8 cellular contexts compared by ENCODE assay signal in the genomic region with DNA sequence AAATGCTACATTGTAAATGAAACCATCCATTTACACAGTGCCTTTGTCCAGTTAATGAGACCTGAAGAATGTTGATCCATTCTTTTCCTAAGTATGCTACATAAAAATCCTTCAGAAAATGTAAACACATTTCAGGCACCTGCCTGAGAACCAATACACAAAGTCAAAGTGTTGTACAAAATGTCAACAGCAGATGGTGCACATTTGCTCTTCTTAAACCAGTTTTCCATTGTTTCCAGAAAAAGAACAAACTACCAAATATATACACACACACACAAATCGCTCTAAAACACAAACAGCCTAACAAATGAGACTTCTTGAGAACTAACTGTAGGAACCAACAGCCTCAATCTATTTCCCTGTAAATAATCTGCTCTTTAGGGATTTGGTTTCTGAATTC.
DNase-seq lines count a peak whose midpoint lies in the region; TF ChIP-seq lines count a peak whose summit lies in the region.
"Not testable (repeated sequence)": the region's sequence is repeated elsewhere in the genome, so short reads cannot be mapped to it uniquely, and the experiment has no call there.

No MANE protein-coding gene starts in this region.

- TF ChIP-seq EP300 in neural cell (conservative IDR thresholded peaks at IDR 0.05; ENCODE audit: poor library complexity, severe bottlenecking); transverse colon (IDR thresholded peaks at IDR 0.05; ENCODE audit: low read depth): not testable (repeated sequence)

- intact Hi-C loops in Caco-2 (cut with micrococcal nuclease; ENCODE audit: unreplicated experiment), result loop anchor here (1.0 to 10.0 kb wide), 3 partner anchors 144 to 281 kb away; no protein-coding TSS in a partner anchor
- intact Hi-C loops in transverse colon (cut with DNase I; ENCODE audit: low total_unique reads), result not testable (repeated sequence)

- not testable (repeated sequence) for H3K27me3 Mint-ChIP-seq in Caco-2 (ENCODE audit: insufficient read depth, unreplicated experiment)

- H3K9ac ChIP-seq in neural cell (ENCODE audit: low read length), result not testable (repeated sequence)

- TF ChIP-seq CTCF in Caco-2 (IDR thresholded peaks at IDR 0.05; ENCODE audit: insufficient read depth in 1 of 2, low read depth in 1 of 2, low read length in 1 of 2, severe bottlenecking in 1 of 2, unreplicated experiment in 1 of 2), result peak; percentile 35 to 61
- TF ChIP-seq CTCF in HFF-Myc (IDR thresholded peaks at IDR 0.05; ENCODE audit: low read depth, low read length, missing control alignments), result peak; percentile 14
- TF ChIP-seq CTCF in epithelial cell of esophagus (IDR thresholded peaks at IDR 0.05; ENCODE audit: insufficient read depth, low read depth, low read length, missing control alignments), result peak; percentile 47
- peak; percentile 56 for TF ChIP-seq CTCF in neural cell (IDR thresholded peaks at IDR 0.05; ENCODE audit: poor library complexity, severe bottlenecking)
- TF ChIP-seq CTCF in transverse colon (IDR thresholded peaks at IDR 0.05), result peak; percentile 12 to 22 (median 17)

- not testable (repeated sequence) for H3K9me3 ChIP-seq in Caco-2; neural cell (ENCODE audit: low read length); transverse colon

- not testable (repeated sequence) for H3K36me3 Mint-ChIP-seq in Caco-2 (ENCODE audit: insufficient read depth, unreplicated experiment)

- not testable (repeated sequence) for H3F3A ChIP-seq in neural cell (ENCODE audit: insufficient read depth, low read length, poor library complexity, severe bottlenecking)

- not testable (repeated sequence) for H3K4me1 Mint-ChIP-seq in Caco-2 (ENCODE audit: low read depth, unreplicated experiment)

- CTCF ChIA-PET in Caco-2 (lab: Charles Lee), result interaction anchor here (0.6 kb wide), 1 partner anchor 89 kb away, joined by 4 read pairs; no protein-coding TSS in a partner anchor

- in situ Hi-C loops in transverse colon (cut with MboI; ENCODE audit: low pct_ligation_motif_present in 1 of 4, low pct_unique_long_range_greater_than_20kb in 1 of 4, low sequenced_read_pairs in 3 of 4), result not testable (repeated sequence)

- H3K9me3 Mint-ChIP-seq in Caco-2 (ENCODE audit: unreplicated experiment), result not testable (repeated sequence)

- H3K4me2 ChIP-seq in neural cell (ENCODE audit: low read length), result not testable (repeated sequence)

- H3K4me1 ChIP-seq in Caco-2, transverse colon: not testable (repeated sequence)

- not testable (repeated sequence) for H3K27ac Mint-ChIP-seq in Caco-2 (ENCODE audit: unreplicated experiment)

- not testable (repeated sequence) for H3K27me3 ChIP-seq in Caco-2 (replicated peaks; ENCODE audit: control insufficient read depth, insufficient read depth, low read length); neural cell (ENCODE audit: insufficient read depth, low read depth, low read length); transverse colon

- POLR2A ChIA-PET in Caco-2 (lab: Charles Lee), result not testable (repeated sequence)

- WGBS in transverse colon (ENCODE audit: low coverage in 1 of 2), 2 donors, result 0 to 43% methylated on average over 1 of the region's 1 CpG

- H3K9me2 ChIP-seq in neural cell (ENCODE audit: insufficient read depth, low read length), result not testable (repeated sequence)

- DNase-seq in Caco-2, result peak in 1 of 2 experiments; percentile 20
- peak; percentile 20 for DNase-seq in HFF-Myc (ENCODE audit: extremely low read depth, low read depth)
- peak; percentile 81 for DNase-seq in NCI-H69 (lab: John Stamatoyannopoulos, UW)
- DNase-seq in amniotic epithelial cell (ENCODE audit: low read depth), result peak; percentile 43
- DNase-seq in epithelial cell of esophagus (ENCODE audit: low read depth), result peak; percentile 46
- DNase-seq in iPS-NIHi11 (ENCODE audit: low spot score), result peak; percentile 6
- not testable (repeated sequence) for DNase-seq in transverse colon

- H3K36me3 ChIP-seq in Caco-2 (ENCODE audit: control insufficient read depth, insufficient read depth, low read length); neural cell (ENCODE audit: insufficient read depth, low read length); transverse colon: not testable (repeated sequence)

- not testable (repeated sequence) for H2AFZ ChIP-seq in neural cell (ENCODE audit: low read depth, low read length)

- not testable (repeated sequence) for H3K79me2 ChIP-seq in neural cell (replicated peaks; ENCODE audit: insufficient read depth, low read length)

- TF ChIP-seq RAD21 in neural cell (conservative IDR thresholded peaks at IDR 0.05), result peak; percentile 44

- H4K20me1 ChIP-seq in neural cell (ENCODE audit: insufficient read depth), result not testable (repeated sequence)

- H3K4me3 Mint-ChIP-seq in Caco-2 (ENCODE audit: unreplicated experiment), result not testable (repeated sequence)

- not testable (repeated sequence) for H3K27ac ChIP-seq in neural cell (ENCODE audit: low read length); transverse colon

- TF ChIP-seq POLR2A in transverse colon (IDR thresholded peaks at IDR 0.05), result not testable (repeated sequence)

- not testable (repeated sequence) for BruUV-seq in Caco-2 (replicated peaks; lab: Mats Ljungman, UMichigan)

- not testable (repeated sequence) for H3K4me3 ChIP-seq in Caco-2 (ENCODE audit: low read depth, low read length); HFF-Myc (replicated peaks; ENCODE audit: low read depth, low read length); epithelial cell of esophagus (ENCODE audit: low read length); neural cell (ENCODE audit: low read length); transverse colon

TF ChIP-seq in neural cell, 6 proteins besides CTCF, POLR2A, EP300 and RAD21:
- peak; percentile 64 for TF ChIP-seq SMC3 (conservative IDR thresholded peaks at IDR 0.05; ENCODE audit: poor library complexity)
